In the genomic region with DNA sequence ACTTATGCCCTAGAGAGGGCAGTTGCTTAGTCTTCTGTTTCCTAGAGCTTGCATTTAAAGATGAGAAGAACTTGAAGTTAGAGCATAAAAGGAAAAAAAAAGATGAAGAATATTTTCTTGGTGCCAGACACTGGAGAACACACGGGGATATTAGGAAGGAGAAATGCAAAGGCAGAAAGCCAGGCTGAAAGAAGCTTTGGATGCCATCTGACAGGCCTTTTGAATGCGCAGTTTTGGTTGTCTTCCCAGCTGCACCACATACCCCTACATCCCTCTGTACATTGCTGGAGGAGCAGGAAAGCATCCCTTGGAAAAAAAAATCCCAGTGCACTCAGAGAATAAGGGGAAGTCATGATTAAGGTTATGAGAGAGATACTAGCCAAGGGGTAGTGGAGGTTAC, we compare ENCODE assay signal across 19 cellular contexts.
A peak's percentile ranks its signal among the peaks of the same experiment; 100 is the strongest.
DNase-seq lines count a peak whose midpoint lies in the region; TF ChIP-seq lines count a peak whose summit lies in the region.
"Had no signal": no experiment of that assay in that cellular context is flagged by ENCODE, and none has a peak within 500 bp of the region (broad histone marks: within the 10 kb centered on the region; RNA-seq: fewer than 3 reads in every experiment).

No MANE protein-coding gene starts in this region.

- no peak overlapping the region for H4K8ac ChIP-seq in mesendoderm (ENCODE audit: low read depth, low read length)

- H3K27me3 ChIP-seq in ACC112 (ENCODE audit: insufficient read depth, low read length) (no peaks in the 10 kb centered on the region), mesendoderm (ENCODE audit: insufficient read depth, low read length, poor library complexity) (no peaks in the 10 kb centered on the region), ascending aorta (no peaks in the 10 kb centered on the region)

- no peaks in the 10 kb centered on the region for H3K9me3 ChIP-seq in ascending aorta
- H3K9me3 ChIP-seq: A549, Caco-2 had no signal

- intact Hi-C loops in head of caudate nucleus (cut with DNase I) (no loop called here), ascending aorta (cut with DNase I) (no loop called here)

- H4K5ac ChIP-seq in mesendoderm (ENCODE audit: low read length): no peak overlapping the region

- H3K4me2 ChIP-seq in mesendoderm (ENCODE audit: low read length): no peak overlapping the region
- H3K4me2 ChIP-seq: A549 had no signal

- no peak overlapping the region for H3K23ac ChIP-seq in mesendoderm (ENCODE audit: low read length)

- H3K27ac ChIP-seq in ACC112 (ENCODE audit: low read depth, low read length) (peak overlapping the region; percentile 96), mesendoderm (ENCODE audit: low read depth, low read length) (no peak overlapping the region), ascending aorta (no peak overlapping the region)

- H3K36me3 Mint-ChIP-seq in HFFc6 (ENCODE audit: low read depth): no peaks in the 10 kb centered on the region
- H3K36me3 Mint-ChIP-seq: CD8-positive, alpha-beta T cell had no signal

- peaks cover 69% of the 10 kb centered on the region for H3K4me1 ChIP-seq in ACC112 (ENCODE audit: control insufficient read depth, insufficient read depth, low read length, unreplicated experiment)
- H3K4me1 ChIP-seq in mesendoderm (ENCODE audit: control insufficient read depth, low read depth, low read length): peaks cover 12% of the 10 kb centered on the region
- H3K4me1 ChIP-seq in ascending aorta: no peaks in the 10 kb centered on the region
- H3K4me1 ChIP-seq: Caco-2 had no signal

- no peaks in the 10 kb centered on the region for H3K79me2 ChIP-seq in ACC112 (ENCODE audit: control insufficient read depth, insufficient read depth, low read length, unreplicated experiment)
- H3K79me2 ChIP-seq in mesendoderm (ENCODE audit: control insufficient read depth, insufficient read depth, low read length): no peaks in the 10 kb centered on the region

- peaks cover 63% of the 10 kb centered on the region for H3K4me1 Mint-ChIP-seq in HFFc6 (ENCODE audit: low read depth)

- H2AK5ac ChIP-seq in mesendoderm (ENCODE audit: low read length): no peak overlapping the region

- peak overlapping the region; percentile 64 for H2BK120ac ChIP-seq in mesendoderm (ENCODE audit: low read depth, low read length)

- no peak overlapping the region for H3K4me3 Mint-ChIP-seq in HFFc6
- H3K4me3 Mint-ChIP-seq: CD8-positive, alpha-beta T cell had no signal

- H3K79me1 ChIP-seq in mesendoderm (ENCODE audit: low read length): no peaks in the 10 kb centered on the region

- H2BK5ac ChIP-seq in mesendoderm (ENCODE audit: low read length): peak overlapping the region; percentile 68

- H2BK15ac ChIP-seq in mesendoderm (replicated peaks; ENCODE audit: low read depth): no peak overlapping the region

- H3K27me3 Mint-ChIP-seq in HFFc6 (ENCODE audit: insufficient read depth): no peaks in the 10 kb centered on the region

- no CpG with 5 or more reads among the region's 2 CpGs for WGBS in mesendoderm (ENCODE audit: extremely low coverage, insufficient coverage, low lambda C conversion rate)

- H3K4ac ChIP-seq in mesendoderm (ENCODE audit: low read depth, low read length): peak overlapping the region; percentile 52

- H3K18ac ChIP-seq in mesendoderm (ENCODE audit: low read length): peak overlapping the region; percentile 86

- no peaks in the 10 kb centered on the region for H3K9me3 Mint-ChIP-seq in HFFc6
- H3K9me3 Mint-ChIP-seq: CD8-positive, alpha-beta T cell had no signal

- TF ChIP-seq CTCF in HFFc6 (IDR thresholded peaks at IDR 0.05) (no peak), ascending aorta (IDR thresholded peaks at IDR 0.05) (no peak)

- H3K36me3 ChIP-seq in ACC112 (ENCODE audit: insufficient read depth, low read length) (no peaks in the 10 kb centered on the region), mesendoderm (ENCODE audit: control insufficient read depth, insufficient read depth, low read length) (no peaks in the 10 kb centered on the region), ascending aorta (no peaks in the 10 kb centered on the region)

- no peak overlapping the region for H3K9ac ChIP-seq in mesendoderm (ENCODE audit: low read length)

- no peak overlapping the region for H3K56ac ChIP-seq in mesendoderm (ENCODE audit: low read length)

- H3K4me3 ChIP-seq in ACC112 (ENCODE audit: low read depth, low read length) (no peak overlapping the region), mesendoderm (ENCODE audit: low read length) (no peak overlapping the region), ascending aorta (no peak overlapping the region)
- H3K4me3 ChIP-seq: A549, K562 had no signal

- DNase-seq in HFFc6 (no peak), cerebellar cortex (ENCODE audit: low spot score) (peak; percentile 61), mesendoderm (no peak), head of caudate nucleus (no peak), NCI-H146 (lab: John Stamatoyannopoulos, UW) (no peak), ascending aorta (ENCODE audit: low spot score in 2 of 2) (no peak)
- DNase-seq: Caco-2; CD8-positive, alpha-beta T cell; DMS79 treated with DMSO at 0.1 percent for 48 hours; H7; Kasumi-1; NCI-H1105; NCI-H1436 treated with DMSO at 0.1 percent for 48 hours; NCI-H1930; NCI-H524 treated with DMSO at 0.1 percent for 48 hours; SHP77 treated with DMSO at 0.1 percent for 48 hours had no signal

- peak overlapping the region; percentile 22; the same call in 1 of the 2 replicates for H3K27ac Mint-ChIP-seq in HFFc6
- H3K27ac Mint-ChIP-seq: CD8-positive, alpha-beta T cell had no signal

- no peak overlapping the region for H2AFZ ChIP-seq in ACC112 (ENCODE audit: low read length, unreplicated experiment)
